2 cellular contexts compared by ENCODE assay signal in the genomic region with DNA sequence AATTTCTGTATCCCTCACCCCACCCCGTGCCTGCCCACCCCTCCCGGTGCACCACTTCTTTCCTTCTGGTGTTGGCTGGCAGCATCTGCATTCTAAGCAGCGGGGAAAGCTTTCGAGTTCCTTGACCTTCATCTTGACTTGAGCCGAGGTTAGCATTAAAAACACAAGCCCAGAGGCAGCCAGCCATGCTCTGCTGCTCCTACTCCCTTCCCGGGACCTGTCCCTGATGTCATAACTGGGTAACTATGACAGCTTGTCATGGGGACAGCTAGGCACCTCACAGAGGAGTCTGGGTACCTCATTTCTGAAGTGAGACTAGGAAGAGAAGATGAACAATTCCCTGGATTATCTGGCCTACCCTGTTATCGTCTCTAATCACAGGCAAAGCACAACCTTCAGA.
TF ChIP-seq lines count a peak whose summit lies in the region.

A gene (plus strand): TSS at position 301 of the 400 bp plus-strand sequence. CDS start 28 bp downstream, at position 329.

TF ChIP-seq in H1, 55 proteins besides CTCF, POLR2A, EP300 and RAD21:
- TF ChIP-seq TCF12 (IDR thresholded peaks at IDR 0.05; ENCODE audit: low read depth, low read length) (no peak), KDM5A (IDR thresholded peaks at IDR 0.05; ENCODE audit: low read length) (no peak), RXRA (IDR thresholded peaks at IDR 0.05; ENCODE audit: insufficient read depth, low read depth, low read length) (no peak), TAF7 (optimal IDR thresholded peaks at IDR 0.05; ENCODE audit: borderline replicate concordance, low read depth, low read length) (no peak), KDM1A (IDR thresholded peaks at IDR 0.05; ENCODE audit: borderline replicate concordance, low read length) (no peak), ZNF274 (IDR thresholded peaks at IDR 0.05; ENCODE audit: borderline replicate concordance, extremely low read depth, low read length) (no peak), CREB1 (IDR thresholded peaks at IDR 0.05) (no peak), RNF2 (IDR thresholded peaks at IDR 0.05; ENCODE audit: borderline replicate concordance, low read depth, low read length, missing control alignments, poor library complexity, severe bottlenecking) (no peak)
- TF ChIP-seq, protein P1, sequence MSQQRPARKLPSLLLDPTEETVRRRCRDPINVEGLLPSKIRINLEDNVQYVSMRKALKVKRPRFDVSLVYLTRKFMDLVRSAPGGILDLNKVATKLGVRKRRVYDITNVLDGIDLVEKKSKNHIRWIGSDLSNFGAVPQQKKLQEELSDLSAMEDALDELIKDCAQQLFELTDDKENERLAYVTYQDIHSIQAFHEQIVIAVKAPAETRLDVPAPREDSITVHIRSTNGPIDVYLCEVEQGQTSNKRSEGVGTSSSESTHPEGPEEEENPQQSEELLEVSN (IDR thresholded peaks at IDR 0.05) = no peak
- TF ChIP-seq, protein P2, sequence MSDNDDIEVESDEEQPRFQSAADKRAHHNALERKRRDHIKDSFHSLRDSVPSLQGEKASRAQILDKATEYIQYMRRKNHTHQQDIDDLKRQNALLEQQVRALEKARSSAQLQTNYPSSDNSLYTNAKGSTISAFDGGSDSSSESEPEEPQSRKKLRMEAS (IDR thresholded peaks at IDR 0.05) = no peak
- TF ChIP-seq, protein P3, sequence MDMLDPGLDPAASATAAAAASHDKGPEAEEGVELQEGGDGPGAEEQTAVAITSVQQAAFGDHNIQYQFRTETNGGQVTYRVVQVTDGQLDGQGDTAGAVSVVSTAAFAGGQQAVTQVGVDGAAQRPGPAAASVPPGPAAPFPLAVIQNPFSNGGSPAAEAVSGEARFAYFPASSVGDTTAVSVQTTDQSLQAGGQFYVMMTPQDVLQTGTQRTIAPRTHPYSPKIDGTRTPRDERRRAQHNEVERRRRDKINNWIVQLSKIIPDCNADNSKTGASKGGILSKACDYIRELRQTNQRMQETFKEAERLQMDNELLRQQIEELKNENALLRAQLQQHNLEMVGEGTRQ (IDR thresholded peaks at IDR 0.05; ENCODE audit: low read length) = no peak

TF ChIP-seq in neural cell, 6 proteins besides CTCF, POLR2A, EP300 and RAD21:
- TF ChIP-seq POLR2AphosphoS5 (IDR thresholded peaks at IDR 0.05) (no peak), EZH2 (IDR thresholded peaks at IDR 0.05; ENCODE audit: borderline replicate concordance, insufficient read depth, low read length, poor library complexity, severe bottlenecking) (no peak), MXI1 (conservative IDR thresholded peaks at IDR 0.05; ENCODE audit: poor library complexity, severe bottlenecking) (no peak), SMC3 (conservative IDR thresholded peaks at IDR 0.05; ENCODE audit: poor library complexity) (no peak)
